13 cellular contexts compared by ENCODE assay signal in genomic region chr3:4581040-4581439, GRCh38.
DNase-seq lines count a peak whose midpoint lies in the region; ATAC-seq, FAIRE-seq and TF ChIP-seq lines count a peak whose summit lies in the region.
"Had no signal": no experiment of that assay in that cellular context is flagged by ENCODE, and none has a peak within 500 bp of the region (broad histone marks: within the 10 kb centered on the region; RNA-seq: fewer than 3 reads in every experiment).

No MANE protein-coding gene starts in this region.

- POLR2A ChIA-PET in GM12878 (lab: Charles Lee), result no interaction called here

- RAD21 ChIA-PET in GM12878 (lab: Charles Lee; ENCODE audit: unreplicated experiment), result no interaction called here

- H3K9me3 ChIP-seq in DOHH2 (ENCODE audit: control insufficient read depth, insufficient read depth, low read length) (no peaks in the 10 kb centered on the region), GM12878 (replicated peaks; ENCODE audit: control insufficient read depth, insufficient read depth, low read length) (no peaks in the 10 kb centered on the region), right atrium auricular region (no peaks in the 10 kb centered on the region)
- H3K9me3 ChIP-seq: SJCRH30 had no signal

- ATAC-seq in GM12878, result peak; percentile 11; the same call in 2 of the 3 replicates
- ATAC-seq in sciatic nerve, result peak; percentile 37
- no peak for ATAC-seq in HG03097 (IDR thresholded peaks at IDR 0.05; ENCODE audit: low FRiP score, unreplicated experiment)
- no peak for ATAC-seq in GM21528 (IDR thresholded peaks at IDR 0.05; ENCODE audit: low FRiP score, unreplicated experiment)

- H3K4me1 ChIP-seq in DOHH2 (ENCODE audit: control insufficient read depth, low read length) (peaks cover 31% of the 10 kb centered on the region), GM12878 (ENCODE audit: control insufficient read depth, insufficient read depth, low read length) (peaks cover 5% of the 10 kb centered on the region; the same call in 1 of the 2 replicates), right atrium auricular region (peaks cover 0 to 56% of the 10 kb centered on the region in 2 donors)

- in situ Hi-C loops in GM12878 (cut with MboI), result no loop called here

- DNase-seq in GM12878 (ENCODE audit: low read depth, low spot score) (no peak), right atrium auricular region (ENCODE audit: low spot score) (no peak), sciatic nerve (ENCODE audit: low spot score) (no peak), NCI-H510A (lab: John Stamatoyannopoulos, UW) (no peak)
- DNase-seq in activated naive CD4-positive, alpha-beta T cell treated with anti-CD3 and anti-CD28 coated beads, Interleukin-2, amount 50 U/mL, for 16 hours, result no peak
- DNase-seq: activated naive CD4-positive, alpha-beta T cell treated with Interleukin-2 at 50 U/mL for 16 hours; MV-4-11; NK-92 treated with Interleukin-12 subunit alpha and Interleukin-12 subunit beta, amount 100 ng/mL, for 24 hours; SJCRH30 had no signal

- 86% methylated on average over 6 of the region's 6 CpGs for WGBS in GM12878 (ENCODE audit: insufficient coverage, insufficient replicate concordance, low lambda C conversion rate, missing lambda C conversion rate)

- FAIRE-seq in GM12878 (lab: Jason Lieb, UNC), result no peak
- FAIRE-seq: colon had no signal

- H3K4me3 ChIP-seq in DOHH2 (ENCODE audit: low read length) (no peak overlapping the region), GM12878 (no peak overlapping the region), right atrium auricular region (no peak overlapping the region)
- H3K4me3 ChIP-seq: SJCRH30 had no signal

- TF ChIP-seq POLR2A in GM12878 (IDR thresholded peaks at IDR 0.05; ENCODE audit: low read depth, low read length), result no peak

- SMC1A ChIA-PET in GM12878 (lab: Charles Lee; ENCODE audit: uncharacterized antibody, unreplicated experiment), result no interaction called here

- BruUV-seq in GM12878 (replicated peaks; lab: Mats Ljungman, UMichigan), result no TSS peak

- H3K27me3 ChIP-seq in DOHH2 (ENCODE audit: control insufficient read depth, low read length), result peaks cover 8% of the 10 kb centered on the region
- no peaks in the 10 kb centered on the region for H3K27me3 ChIP-seq in GM12878 (replicated peaks in 1 of 2; ENCODE audit: control insufficient read depth in 2 of 2, insufficient read depth in 2 of 2, low read length in 1 of 2)
- H3K27me3 ChIP-seq in right atrium auricular region, result no peaks in the 10 kb centered on the region
- H3K27me3 ChIP-seq: SJCRH30 had no signal

- CTCF ChIA-PET in GM12878 (lab: Yijun Ruan, JAX), result interaction anchor here (0.6 to 1.0 kb wide), 2 partner anchors 9 to 20 kb away, joined by 3 read pairs; no protein-coding TSS in a partner anchor

- H3F3A ChIP-seq in DOHH2 (ENCODE audit: control insufficient read depth, insufficient read depth), result 0 out of 2 replicates have a peak, but pooled peaks cover 2% of the 10 kb centered on the region

- H4K20me1 ChIP-seq in DOHH2 (ENCODE audit: control insufficient read depth, insufficient read depth, low read depth, low read length) (peaks cover 6% of the 10 kb centered on the region), GM12878 (ENCODE audit: control insufficient read depth, insufficient read depth) (no peaks in the 10 kb centered on the region; the same call in 1 of the 2 replicates)

- TF ChIP-seq EP300 in GM12878 (IDR thresholded peaks at IDR 0.05; ENCODE audit: borderline replicate concordance in 1 of 2, control insufficient read depth in 1 of 2, low read depth in 2 of 2, low read length in 2 of 2), result no peak

- H3K36me3 ChIP-seq in DOHH2 (ENCODE audit: control insufficient read depth, low read length), result no peaks in the 10 kb centered on the region
- no peaks in the 10 kb centered on the region; a peak in 1 of 4 replicates for H3K36me3 ChIP-seq in GM12878 (ENCODE audit: control insufficient read depth in 2 of 2, insufficient read depth in 2 of 2, low read length in 1 of 2)
- H3K36me3 ChIP-seq in right atrium auricular region, result no peaks in the 10 kb centered on the region
- H3K36me3 ChIP-seq: SJCRH30 had no signal

- no peak overlapping the region for H3K27ac ChIP-seq in DOHH2 (ENCODE audit: low read depth, low read length)
- no peak overlapping the region for H3K27ac ChIP-seq in GM12878 (ENCODE audit: control insufficient read depth, insufficient read depth)
- H3K27ac ChIP-seq in right atrium auricular region, result peak overlapping the region; percentile 74 to 80
- H3K27ac ChIP-seq: SJCRH30 had no signal

- H3K9ac ChIP-seq in GM12878 (ENCODE audit: control insufficient read depth, insufficient read depth, low read length), result no peak overlapping the region

- H2AFZ ChIP-seq in GM12878 (ENCODE audit: control insufficient read depth, low read depth, low read length), result no peak overlapping the region

- TF ChIP-seq CTCF in DOHH2 (IDR thresholded peaks at IDR 0.05; ENCODE audit: low read depth, low read length, poor library complexity, severe bottlenecking) (no peak), GM12878 (IDR thresholded peaks at IDR 0.05 in 2 of 3, conservative IDR thresholded peaks at IDR 0.05 in 1 of 3; ENCODE audit: control insufficient read depth in 2 of 3, extremely low read depth in 1 of 3, insufficient read depth in 1 of 3, low read depth in 3 of 3, low read length in 3 of 3) (no peak), right atrium auricular region (IDR thresholded peaks at IDR 0.05) (no peak)

- no peak for TF ChIP-seq RAD21 in GM12878 (IDR thresholded peaks at IDR 0.05; ENCODE audit: insufficient read depth, low read depth, low read length)

- no peaks in the 10 kb centered on the region for H3K9me2 ChIP-seq in DOHH2 (replicated peaks; ENCODE audit: control insufficient read depth, low read length)

- intact Hi-C loops in GM12878 (cut with micrococcal nuclease; ENCODE audit: unreplicated experiment) (no loop called here), sciatic nerve (cut with DNase I) (no loop called here)

- H3K4me2 ChIP-seq in DOHH2 (ENCODE audit: low read length), result peak overlapping the region; percentile 29
- no peak overlapping the region for H3K4me2 ChIP-seq in GM12878 (ENCODE audit: control insufficient read depth, insufficient read depth)

- H3K79me2 ChIP-seq in DOHH2 (ENCODE audit: control insufficient read depth, low read length) (no peaks in the 10 kb centered on the region; the same call in 1 of the 2 replicates), GM12878 (ENCODE audit: control insufficient read depth, insufficient read depth, low read length) (peaks cover 5% of the 10 kb centered on the region)

TF ChIP-seq in GM12878, 131 proteins besides CTCF, POLR2A, EP300 and RAD21 (continues in another document):
- TF ChIP-seq SREBF2 (IDR thresholded peaks at IDR 0.05; ENCODE audit: low read length), result no peak
- TF ChIP-seq STAT1 (conservative IDR thresholded peaks at IDR 0.05), result no peak
- TF ChIP-seq MTA2 (IDR thresholded peaks at IDR 0.05; ENCODE audit: low read depth), result no peak
- no peak for TF ChIP-seq NKRF (conservative IDR thresholded peaks at IDR 0.05)
- no peak for TF ChIP-seq SMAD5 (IDR thresholded peaks at IDR 0.05; ENCODE audit: low read depth)
- no peak for TF ChIP-seq ZBTB4 (CRISPR knock-in tag; IDR thresholded peaks at IDR 0.05)
- TF ChIP-seq GABPA (IDR thresholded peaks at IDR 0.05; ENCODE audit: low read depth), result no peak
- TF ChIP-seq MEF2A (IDR thresholded peaks at IDR 0.05; ENCODE audit: insufficient read depth, low read depth, low read length), result no peak
- no peak for TF ChIP-seq CHD1 (IDR thresholded peaks at IDR 0.05; ENCODE audit: low read depth, low read length)
- TF ChIP-seq SRF (IDR thresholded peaks at IDR 0.05; ENCODE audit: low read depth in 2 of 2, low read length in 2 of 2), result no peak
- no peak for TF ChIP-seq ETV6 (conservative IDR thresholded peaks at IDR 0.05 in 1 of 2, IDR thresholded peaks at IDR 0.05 in 1 of 2; ENCODE audit: borderline replicate concordance in 1 of 2, low read depth in 1 of 2)
- TF ChIP-seq RBBP5 (conservative IDR thresholded peaks at IDR 0.05), result no peak
- TF ChIP-seq NBN (IDR thresholded peaks at IDR 0.05), result no peak
- TF ChIP-seq TCF3 (IDR thresholded peaks at IDR 0.05; ENCODE audit: borderline replicate concordance, insufficient read depth, low read depth, low read length), result no peak

Comparison
In these comparisons a context has a peak if more than half of its experiments do, and no peak if none do; other contexts are left out.
1. H3K27ac ChIP-seq: peak in right atrium auricular region (2 of 2); none in DOHH2 (single experiment) and GM12878 (single experiment).
2. ATAC-seq: peak in GM12878 (single experiment) and sciatic nerve (single experiment); none in HG03097 (single experiment) and GM21528 (single experiment).